ENCODE assay signal across 8 cellular contexts in genomic region chr1:1398677-1399186, GRCh38. TPM values are rescaled to one million over a fixed set of nuclear protein-coding genes. Genes with fewer than 3 reads are reported as not detected.
DNase-seq lines count a peak whose midpoint lies in the region; ATAC-seq and TF ChIP-seq lines count a peak whose summit lies in the region.

No MANE protein-coding gene starts in this region.

- peak overlapping the region; percentile 78 for H3K27ac Mint-ChIP-seq in T-helper 2 cell treated with Interferon-gamma antibody and Interleukin-4, amounts not matched to agents 5 μg/mL and 100 μg/mL, for 36 hours

- peak overlapping the region; percentile 94 for H3K9ac ChIP-seq in skeletal muscle satellite cell (ENCODE audit: low read depth, low read length)

- H3K27me3 ChIP-seq in foreskin keratinocyte (no peaks in the 10 kb centered on the region), skeletal muscle satellite cell (ENCODE audit: control insufficient read depth, insufficient read depth, low read length) (no peaks in the 10 kb centered on the region)

- H3K4me3 ChIP-seq in GM12864 (ENCODE audit: low read depth, low read length) = peak overlapping the region; percentile 96
- H3K4me3 ChIP-seq in skeletal muscle satellite cell (ENCODE audit: low read length) = peak overlapping the region; percentile 95

- peaks cover 5% of the 10 kb centered on the region for H3K4me1 ChIP-seq in foreskin keratinocyte
- peaks cover 36% of the 10 kb centered on the region for H3K4me1 ChIP-seq in skeletal muscle satellite cell (ENCODE audit: control insufficient read depth, insufficient read depth, low read length)

- TF ChIP-seq CTCF in GM12864 (IDR thresholded peaks at IDR 0.05; ENCODE audit: low read depth, low read length, missing control alignments) (no peak), foreskin keratinocyte (conservative IDR thresholded peaks at IDR 0.05) (no peak)

- peak overlapping the region; percentile 93 for H3K4me2 ChIP-seq in skeletal muscle satellite cell (ENCODE audit: low read length)

- H3K36me3 Mint-ChIP-seq in T-helper 2 cell treated with Interferon-gamma antibody and Interleukin-4, amounts not matched to agents 5 μg/mL and 100 μg/mL, for 36 hours (ENCODE audit: low read depth) = peaks cover 68% of the 10 kb centered on the region

- H3K9me3 Mint-ChIP-seq in T-helper 2 cell treated with Interferon-gamma antibody and Interleukin-4, amounts not matched to agents 5 μg/mL and 100 μg/mL, for 36 hours = no peaks in the 10 kb centered on the region

- DNase-seq in GM12864 (ENCODE audit: low read depth) = no peak
- no peak for DNase-seq in T-helper 2 cell treated with Interferon-gamma antibody and Interleukin-4, amounts not matched to agents 5 μg/mL and 100 μg/mL, for 36 hours (ENCODE audit: low spot score)
- DNase-seq in foreskin keratinocyte = no peak
- DNase-seq in NK-92 treated with Interleukin-12 subunit alpha and Interleukin-12 subunit beta, amount 100 ng/mL, for 24 hours (lab: John Stamatoyannopoulos, UW) = no peak
- DNase-seq in NCI-H146 treated with DMSO at 0.1 percent for 48 hours (lab: John Stamatoyannopoulos, UW; ENCODE audit: unreplicated experiment) = no peak

- peaks cover 57% of the 10 kb centered on the region for H3K36me3 ChIP-seq in skeletal muscle satellite cell (ENCODE audit: insufficient read depth, low read length)

- peak overlapping the region; percentile 94 for H3K4me3 Mint-ChIP-seq in T-helper 2 cell treated with Interferon-gamma antibody and Interleukin-4, amounts not matched to agents 5 μg/mL and 100 μg/mL, for 36 hours

- H3K9me3 ChIP-seq in skeletal muscle satellite cell (replicated peaks; ENCODE audit: low read length) = no peaks in the 10 kb centered on the region

- H3K27ac ChIP-seq in foreskin keratinocyte = peak overlapping the region; percentile 49

- peak; percentile 2 for ATAC-seq in HG02610 (IDR thresholded peaks at IDR 0.05; ENCODE audit: unreplicated experiment)
- peak; percentile 1 for ATAC-seq in foreskin keratinocyte
- ATAC-seq in GM18870 (IDR thresholded peaks at IDR 0.05; ENCODE audit: unreplicated experiment) = no peak

- H3K4me1 Mint-ChIP-seq in T-helper 2 cell treated with Interferon-gamma antibody and Interleukin-4, amounts not matched to agents 5 μg/mL and 100 μg/mL, for 36 hours (ENCODE audit: low read depth) = peaks cover 28% of the 10 kb centered on the region

- no peaks in the 10 kb centered on the region for H3K27me3 Mint-ChIP-seq in T-helper 2 cell treated with Interferon-gamma antibody and Interleukin-4, amounts not matched to agents 5 μg/mL and 100 μg/mL, for 36 hours (ENCODE audit: low read depth)

RNA-seq across cellular contexts. Expression of gene CCNL2, which starts 0.4 kb away (rescaled TPM):
- total RNA-seq in foreskin keratinocyte = 68.6 and 76.6 TPM in 2 replicates
- polyA plus RNA-seq in foreskin keratinocyte = 47.1 and 47.7 TPM in 2 replicates
- total RNA-seq in skeletal muscle satellite cell (2012; rRNA removed) = 88.7 and 93.3 TPM in 2 replicates

RNA-seq across cellular contexts. Expression of gene MRPL20, which starts 8.4 kb away (rescaled TPM):
- total RNA-seq in foreskin keratinocyte = 126 and 150 TPM in 2 replicates
- polyA plus RNA-seq in foreskin keratinocyte = 198 and 221 TPM in 2 replicates
- total RNA-seq in skeletal muscle satellite cell (2012; rRNA removed) = 122 and 141 TPM in 2 replicates

RNA-seq across cellular contexts. Expression of gene ANKRD65, which starts 22.3 kb away (rescaled TPM):
- total RNA-seq in foreskin keratinocyte = 11.6 and 12.5 TPM in 2 replicates
- 14.6 and 16.6 TPM in 2 replicates for polyA plus RNA-seq in foreskin keratinocyte
- under 0.01 TPM in 2 replicates for total RNA-seq in skeletal muscle satellite cell (2012; rRNA removed)

RNA-seq across cellular contexts. Expression of gene AURKAIP1, which starts 23.7 kb away (rescaled TPM):
- 136 and 158 TPM in 2 replicates for total RNA-seq in foreskin keratinocyte
- 256 and 267 TPM in 2 replicates for polyA plus RNA-seq in foreskin keratinocyte
- total RNA-seq in skeletal muscle satellite cell (2012; rRNA removed) = 172 and 180 TPM in 2 replicates

RNA-seq across cellular contexts. Expression of gene VWA1, which starts 36.8 kb away (rescaled TPM):
- 15.0 and 17.5 TPM in 2 replicates for total RNA-seq in foreskin keratinocyte
- 29.1 and 34.9 TPM in 2 replicates for polyA plus RNA-seq in foreskin keratinocyte
- 1.5 and 2.4 TPM in 2 replicates for total RNA-seq in skeletal muscle satellite cell (2012; rRNA removed)
